18 cellular contexts compared by ENCODE assay signal in the genomic region with DNA sequence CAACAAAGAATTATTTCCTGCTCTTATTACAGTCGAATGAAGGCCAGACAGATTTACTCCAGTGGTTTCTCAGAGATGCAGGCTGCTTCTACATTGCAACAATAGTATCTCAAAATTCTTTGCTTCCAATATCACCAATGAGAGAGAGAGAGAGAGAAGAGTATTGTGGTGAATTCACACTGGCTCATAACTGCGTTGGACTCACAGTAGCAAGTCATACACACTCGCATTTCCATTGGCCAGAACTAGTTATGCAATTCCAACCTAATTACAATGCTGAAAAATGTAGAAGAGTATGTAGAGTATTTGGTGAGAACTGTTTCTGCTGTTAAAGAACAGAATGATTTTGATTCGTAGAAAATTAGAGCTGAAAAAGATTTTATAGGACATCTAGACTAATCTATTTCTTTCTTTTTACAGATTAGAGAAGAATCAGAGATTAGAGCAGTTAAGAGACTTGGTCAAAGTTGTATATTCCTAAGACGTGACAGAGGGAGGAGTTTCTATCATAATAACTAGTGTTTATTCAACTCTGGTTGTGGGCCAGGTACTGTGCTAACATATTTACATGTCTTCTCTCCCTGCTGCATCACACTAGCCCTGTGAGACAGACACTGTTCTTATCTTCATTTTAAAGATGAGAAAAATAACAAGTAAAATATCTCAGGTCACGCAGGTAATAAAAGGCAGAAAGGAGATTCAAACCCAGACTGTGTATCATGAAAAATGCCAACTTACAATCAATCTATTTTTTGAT. TPM values are rescaled to one million over a fixed set of nuclear protein-coding genes. Genes with fewer than 3 reads are reported as not detected.
A peak's percentile ranks its signal among the peaks of the same experiment; 100 is the strongest.
DNase-seq lines count a peak whose midpoint lies in the region; TF ChIP-seq lines count a peak whose summit lies in the region.
"Had no signal": no experiment of that assay in that cellular context is flagged by ENCODE, and none has a peak within 500 bp of the region (broad histone marks: within the 10 kb centered on the region; RNA-seq: fewer than 3 reads in every experiment).

No MANE protein-coding gene starts in this region.

- no peak for TF ChIP-seq POLR2A in sigmoid colon (IDR thresholded peaks at IDR 0.05)

- no peak overlapping the region for H3K27ac Mint-ChIP-seq in Calu3 (ENCODE audit: unreplicated experiment)
- H3K27ac Mint-ChIP-seq: memory B cell; nephron progenitor cell; stimulated activated naive CD8-positive, alpha-beta T cell treated with anti-CD3 and anti-CD28 coated beads, Interleukin-15, amount 100 ng/mL, for 72 hours had no signal

- no TSS peak for BruUV-seq in Calu3 (replicated peaks; lab: Mats Ljungman, UMichigan)

- H3K27me3 Mint-ChIP-seq in Calu3 (ENCODE audit: unreplicated experiment), result no peaks in the 10 kb centered on the region
- H3K27me3 Mint-ChIP-seq: memory B cell; stimulated activated naive CD8-positive, alpha-beta T cell treated with anti-CD3 and anti-CD28 coated beads, Interleukin-15, amount 100 ng/mL, for 72 hours had no signal

- peak; percentile 45 for DNase-seq in AG10803 (ENCODE audit: low read depth)
- DNase-seq in SK-N-MC (ENCODE audit: low read depth, low spot score), result no peak
- DNase-seq in fibroblast of villous mesenchyme (ENCODE audit: low read depth), result peak; percentile 17
- no peak for DNase-seq in sigmoid colon
- no peak for DNase-seq in kidney glomerular epithelial cell (lab: John Stamatoyannopoulos, UW)
- DNase-seq in putamen (ENCODE audit: low spot score), result no peak
- DNase-seq in Calu3, result no peak
- no peak for DNase-seq in DMS153 treated with DMSO at 0.1 percent for 48 hours (lab: John Stamatoyannopoulos, UW; ENCODE audit: unreplicated experiment)
- DNase-seq: activated CD4-positive, CD25-positive, alpha-beta regulatory T cell; amygdala; GDM1; IMR-90; NCI-H1930; NCI-H446 treated with DMSO at 0.1 percent for 48 hours; nephron progenitor cell; stimulated activated naive CD8-positive, alpha-beta T cell treated with anti-CD3 and anti-CD28 coated beads, Interleukin-15, amount 100 ng/mL, for 72 hours; T-helper 2 cell had no signal

- no peaks in the 10 kb centered on the region for H3K4me1 Mint-ChIP-seq in Calu3 (ENCODE audit: low read depth, unreplicated experiment)
- H3K4me1 Mint-ChIP-seq: stimulated activated naive CD8-positive, alpha-beta T cell treated with anti-CD3 and anti-CD28 coated beads, Interleukin-15, amount 100 ng/mL, for 72 hours had no signal

- H3K9me3 ChIP-seq in SK-N-MC (ENCODE audit: low read depth, low read length), result no peaks in the 10 kb centered on the region
- peaks cover 0 to 2% (median 0%) of the 10 kb centered on the region in 4 donors for H3K9me3 ChIP-seq in sigmoid colon

- H3K4me3 Mint-ChIP-seq in Calu3 (ENCODE audit: low read depth, unreplicated experiment), result no peak overlapping the region
- H3K4me3 Mint-ChIP-seq: memory B cell; nephron progenitor cell; stimulated activated naive CD8-positive, alpha-beta T cell treated with anti-CD3 and anti-CD28 coated beads, Interleukin-15, amount 100 ng/mL, for 72 hours had no signal

- no peak overlapping the region for H3K4me3 ChIP-seq in AG10803 (ENCODE audit: low read length)
- H3K4me3 ChIP-seq in SK-N-MC, result no peak overlapping the region
- no peak overlapping the region for H3K4me3 ChIP-seq in fibroblast of villous mesenchyme (ENCODE audit: low read depth, low read length)
- H3K4me3 ChIP-seq in sigmoid colon, result no peak overlapping the region

- H3K27ac ChIP-seq in SK-N-MC (peak overlapping the region; percentile 1; the same call in 1 of the 2 replicates), sigmoid colon (peak overlapping the region; percentile 54 to 81 (median 76))

- no peaks in the 10 kb centered on the region for H3K9me3 Mint-ChIP-seq in Calu3 (ENCODE audit: low read depth, unreplicated experiment)
- H3K9me3 Mint-ChIP-seq: memory B cell, nephron progenitor cell had no signal

- H3K9ac ChIP-seq in SK-N-MC (ENCODE audit: insufficient read length), result no peak overlapping the region

- CTCF ChIA-PET in Calu3 (lab: Charles Lee), result no interaction called here

- 58% methylated on average over 6 of the region's 6 CpGs for WGBS in sigmoid colon, 2 donors

- TF ChIP-seq CTCF in AG10803 (conservative IDR thresholded peaks at IDR 0.05; ENCODE audit: low read length) (no peak), fibroblast of villous mesenchyme (IDR thresholded peaks at IDR 0.05; ENCODE audit: insufficient read depth, low read depth, low read length) (no peak), sigmoid colon (IDR thresholded peaks at IDR 0.05) (no peak), Calu3 (IDR thresholded peaks at IDR 0.05; ENCODE audit: unreplicated experiment) (no peak)

- H3K4me1 ChIP-seq in sigmoid colon, result peaks cover 0 to 39% (median 37%) of the 10 kb centered on the region in 4 donors

- intact Hi-C loops in sigmoid colon (cut with DNase I) (no loop called here), Calu3 (cut with micrococcal nuclease; ENCODE audit: unreplicated experiment) (no loop called here)

- H3K36me3 Mint-ChIP-seq in Calu3 (ENCODE audit: insufficient read depth, unreplicated experiment), result no peaks in the 10 kb centered on the region
- H3K36me3 Mint-ChIP-seq: memory B cell had no signal

- H3K36me3 ChIP-seq in SK-N-MC (ENCODE audit: insufficient read depth, low read length) (no peaks in the 10 kb centered on the region), sigmoid colon (no peaks in the 10 kb centered on the region)

- no peaks in the 10 kb centered on the region for H3K27me3 ChIP-seq in sigmoid colon

- peak in 1 of 4 donors; percentile 32 for TF ChIP-seq EP300 in sigmoid colon (IDR thresholded peaks at IDR 0.05)

RNA-seq across cellular contexts. Expression of a gene that starts 34.6 kb away (rescaled TPM):
- total RNA-seq in fibroblast of villous mesenchyme (under 0.01 TPM in 2 replicates), sigmoid colon (1,000 to 10,000 TPM in 1 of 4 donors, 100 to 1,000 TPM in 3; 254 to 1,066 (median 595) TPM), Calu3 (2022) (6.5 and 7.1 TPM in 2 replicates)
- polyA plus RNA-seq in sigmoid colon, result 100 to 1,000 TPM in 1 of 3 donors, 10 to 100 TPM in 2; 38.4 to 162 (median 48.0) TPM

Comparison
In these comparisons a context has a peak if more than half of its experiments do, and no peak if none do; other contexts are left out.
1. DNase-seq: peak in AG10803 (single experiment) and fibroblast of villous mesenchyme (single experiment); none in SK-N-MC (single experiment), sigmoid colon (single experiment), kidney glomerular epithelial cell (single experiment), putamen (single experiment), Calu3 (single experiment) and DMS153 treated with DMSO at 0.1 percent for 48 hours (single experiment).
2. RNA of a gene that starts 34.6 kb away (total RNA-seq): 254 to 1,066 TPM in sigmoid colon; 6.5 to 7.1 TPM in Calu3 and under 0.01 TPM in fibroblast of villous mesenchyme; every median in the first group is over 10 times any median in the second.